22 cellular contexts compared by ENCODE assay signal in the genomic region with DNA sequence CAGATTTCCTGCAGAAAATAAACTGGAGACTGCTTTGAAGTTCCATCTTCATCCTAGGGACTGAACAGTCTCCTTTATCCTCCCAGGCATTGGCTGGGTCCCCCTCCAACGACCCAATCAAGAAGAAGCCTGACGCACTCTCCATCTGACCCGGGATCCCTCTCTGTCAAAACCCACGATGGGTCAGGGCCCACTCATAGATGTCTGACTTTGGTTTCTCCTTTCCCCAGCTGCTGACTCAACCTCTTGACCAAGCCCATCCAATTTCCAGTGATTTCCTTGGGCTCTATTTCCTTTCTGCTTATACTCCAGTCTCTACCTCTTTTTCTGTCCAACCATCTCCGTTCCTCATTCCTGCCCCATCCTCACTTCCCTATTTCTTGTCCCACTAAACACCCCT.
"Had no signal": no experiment of that assay in that cellular context is flagged by ENCODE, and none has a peak within 500 bp of the region (broad histone marks: within the 10 kb centered on the region; RNA-seq: fewer than 3 reads in every experiment).

No MANE protein-coding gene starts in this region.

- DNase-seq: activated CD4-positive, alpha-beta T cell treated with anti-CD3 and anti-CD28 coated beads for 4 hours; activated CD4-positive, alpha-beta T cell treated with anti-CD3 and anti-CD28 coated beads, Interleukin-2, amount 50 U/mL, for 48 hours; activated CD4-positive, CD25-positive, alpha-beta regulatory T cell; activated effector memory CD4-positive, alpha-beta T cell treated with Interleukin-2 at 50 U/mL for 16 hours; activated naive CD4-positive, alpha-beta T cell treated with anti-CD3 and anti-CD28 coated beads for 36 hours; activated naive CD8-positive, alpha-beta T cell treated with anti-CD3 and anti-CD28 coated beads, Interleukin-2, amount 10 ng/mL, durations not matched to agents 7 days and 5 days; activated T-cell treated with anti-CD3 and anti-CD28 coated beads, Interleukin-2, amount 50 U/mL, for 72 hours; amniotic stem cell; cortex of kidney; left lung; naive thymus-derived CD4-positive, alpha-beta T cell; ovary; spleen; stimulated activated CD4-positive, alpha-beta T cell treated with anti-CD3 and anti-CD28 coated beads, Interleukin-4, amount 100 ng/mL, for 1 hour; stimulated activated naive CD4-positive, alpha-beta T cell treated with Interleukin-2 at 50 U/mL for 16 hours; T-helper 1 cell; T-helper 9 cell; upper lobe of left lung had no signal

- H3K27ac Mint-ChIP-seq: activated naive CD4-positive, alpha-beta T cell treated with anti-CD3 and anti-CD28 coated beads for 36 hours; activated naive CD8-positive, alpha-beta T cell treated with anti-CD3 and anti-CD28 coated beads, Interleukin-2, amount 10 ng/mL, durations not matched to agents 7 days and 5 days; activated T-cell treated with anti-CD3 and anti-CD28 coated beads, Interleukin-2, amount 50 U/mL, for 72 hours had no signal

- H3K4me1 ChIP-seq: left lung, prostate gland had no signal

- H3K9me3 ChIP-seq: left lung, ovary, prostate gland, spleen, thoracic aorta, upper lobe of left lung had no signal

- H3K27me3 Mint-ChIP-seq: naive thymus-derived CD4-positive, alpha-beta T cell had no signal

- H3K36me3 ChIP-seq: cardiac muscle cell, left lung, ovary, prostate gland, thoracic aorta, upper lobe of left lung had no signal

- H3K9me3 Mint-ChIP-seq: activated naive CD4-positive, alpha-beta T cell treated with anti-CD3 and anti-CD28 coated beads for 36 hours; activated naive CD8-positive, alpha-beta T cell treated with anti-CD3 and anti-CD28 coated beads, Interleukin-2, amount 10 ng/mL, durations not matched to agents 7 days and 5 days; activated T-cell treated with anti-CD3 and anti-CD28 coated beads, Interleukin-2, amount 50 U/mL, for 72 hours had no signal

- H3K4me3 ChIP-seq: cardiac muscle cell, left lung, lung, ovary, prostate gland, spleen, thoracic aorta, upper lobe of left lung had no signal

- ATAC-seq: activated T-cell treated with anti-CD3 and anti-CD28 coated beads, Interleukin-2, amount 50 U/mL, for 72 hours; left lung; naive thymus-derived CD4-positive, alpha-beta T cell had no signal

- H3K4me3 Mint-ChIP-seq: activated naive CD4-positive, alpha-beta T cell treated with anti-CD3 and anti-CD28 coated beads for 36 hours; activated naive CD8-positive, alpha-beta T cell treated with anti-CD3 and anti-CD28 coated beads, Interleukin-2, amount 10 ng/mL, durations not matched to agents 7 days and 5 days; activated T-cell treated with anti-CD3 and anti-CD28 coated beads, Interleukin-2, amount 50 U/mL, for 72 hours; naive thymus-derived CD4-positive, alpha-beta T cell had no signal

- H3K36me3 Mint-ChIP-seq: activated naive CD8-positive, alpha-beta T cell treated with anti-CD3 and anti-CD28 coated beads, Interleukin-2, amount 10 ng/mL, durations not matched to agents 7 days and 5 days had no signal

- H3K27me3 ChIP-seq: cardiac muscle cell, left lung, ovary, spleen, upper lobe of left lung had no signal

- H3K27ac ChIP-seq: cardiac muscle cell, left lung, ovary, prostate gland, spleen, thoracic aorta, upper lobe of left lung had no signal
